8 cellular contexts compared by ENCODE assay signal in the genomic region with DNA sequence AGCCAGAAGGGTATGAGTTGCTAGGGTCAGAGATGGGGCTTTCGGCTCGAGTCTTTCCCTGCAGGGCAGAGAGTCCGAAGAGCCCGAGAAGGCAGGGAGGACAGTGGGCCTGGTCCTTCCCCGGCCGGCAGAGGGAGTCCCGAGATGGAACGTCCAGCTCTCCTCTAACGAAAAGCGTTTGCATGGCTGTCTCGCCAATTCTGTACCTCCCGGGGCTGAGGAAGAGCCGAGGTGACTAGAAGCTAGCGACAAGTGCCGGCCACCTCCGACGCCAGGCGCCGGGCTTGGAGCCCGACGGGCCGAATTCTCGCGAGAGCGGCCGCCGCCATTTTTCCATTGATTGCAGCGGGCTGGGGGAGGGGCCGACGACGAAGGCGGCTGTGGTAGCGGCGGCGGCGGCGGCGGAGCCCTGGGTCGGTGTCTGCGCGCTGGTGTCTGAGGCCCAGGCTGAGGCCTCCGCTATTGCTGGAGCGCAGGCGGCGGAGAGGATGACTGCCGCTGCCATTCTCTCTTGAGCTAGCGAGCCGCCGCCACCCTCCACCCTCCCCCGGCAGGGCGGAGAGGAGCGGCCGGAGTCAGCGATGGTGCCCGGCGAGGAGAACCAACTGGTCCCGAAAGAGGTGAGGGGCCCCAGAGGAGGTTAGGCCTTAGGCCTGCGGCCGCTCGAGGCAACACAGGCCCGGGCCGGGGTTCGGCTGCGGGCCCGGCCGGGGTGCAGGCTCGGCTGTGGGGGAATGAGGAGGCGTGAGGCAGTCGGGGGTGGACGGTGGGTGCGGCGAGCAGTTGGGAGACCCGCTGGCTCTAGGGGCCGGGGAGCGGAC. TPM values are rescaled to one million over a fixed set of nuclear protein-coding genes. Genes with fewer than 3 reads are reported as not detected.
DNase-seq lines count a peak whose midpoint lies in the region; ATAC-seq and TF ChIP-seq lines count a peak whose summit lies in the region.

Gene USP47, plus strand, starts transcription at position 368 of the 821 bp plus-strand sequence. Its CDS starts 214 bp downstream, at position 582.

- peaks cover 18% of the 10 kb centered on the region for H3K4me1 Mint-ChIP-seq in glutamatergic neuron (ENCODE audit: low read depth, unreplicated experiment)
- peaks cover 5% of the 10 kb centered on the region for H3K4me1 Mint-ChIP-seq in osteocyte (ENCODE audit: unreplicated experiment)

- H3K9me3 Mint-ChIP-seq in glutamatergic neuron (ENCODE audit: unreplicated experiment): peaks cover 3% of the 10 kb centered on the region
- no peaks in the 10 kb centered on the region for H3K9me3 Mint-ChIP-seq in osteocyte (ENCODE audit: unreplicated experiment)

- H3K4me3 ChIP-seq in GM12865 (ENCODE audit: low read depth, low read length) (peak within 1 kb of the TSS; percentile 75), NB4 (ENCODE audit: low read depth, low read length) (peak within 1 kb of the TSS; percentile 71), thymus (ENCODE audit: low read length) (peak within 1 kb of the TSS; percentile 82)

- H3K4me3 Mint-ChIP-seq in glutamatergic neuron (ENCODE audit: unreplicated experiment): no peak within 1 kb of the TSS
- no peak within 1 kb of the TSS for H3K4me3 Mint-ChIP-seq in osteocyte (ENCODE audit: unreplicated experiment)

- DNase-seq in GM12865 (ENCODE audit: low read depth) (peak; percentile 94), NB4 (ENCODE audit: low read depth) (peak; percentile 90), glutamatergic neuron (peak; percentile 98), osteocyte (ENCODE audit: extremely low spot score, unreplicated experiment) (peak; percentile 97)
- DNase-seq in activated naive CD4-positive, alpha-beta T cell treated with anti-CD3 and anti-CD28 coated beads, Interleukin-2, amount 50 U/mL, for 16 hours: peak; percentile 93

- peak within 1 kb of the TSS; percentile 99 for H3K27ac ChIP-seq in thymus (ENCODE audit: low read depth)

- peaks cover 17% of the 10 kb centered on the region for H3K4me1 ChIP-seq in thymus (ENCODE audit: control insufficient read depth, insufficient read depth, low read length)

- ATAC-seq in HG02588 (IDR thresholded peaks at IDR 0.05; ENCODE audit: unreplicated experiment) (peak; percentile 70), SK-N-SH treated with all-trans-retinoic acid at 6 μM for 48 hours (peak; percentile 82)

- WGBS in thymus: under 1% methylated on average over 75 of the region's 75 CpGs

- H3K27me3 ChIP-seq in thymus (ENCODE audit: control insufficient read depth, insufficient read depth): no peaks in the 10 kb centered on the region

- TF ChIP-seq CTCF in GM12865 (IDR thresholded peaks at IDR 0.05; ENCODE audit: insufficient read depth, low read depth, low read length, missing control alignments) (peak; percentile 51), NB4 (IDR thresholded peaks at IDR 0.05; ENCODE audit: low read depth, low read length) (peak; percentile 46), glutamatergic neuron (IDR thresholded peaks at IDR 0.05; ENCODE audit: partially characterized antibody, unreplicated experiment) (peak; percentile 46), osteocyte (IDR thresholded peaks at IDR 0.05) (peak; percentile 69)

- H3K27me3 Mint-ChIP-seq in glutamatergic neuron (ENCODE audit: unreplicated experiment) (peaks cover 2% of the 10 kb centered on the region), osteocyte (ENCODE audit: unreplicated experiment) (no peaks in the 10 kb centered on the region)

- H3K36me3 ChIP-seq in thymus (ENCODE audit: control insufficient read depth, insufficient read depth): no peaks in the 10 kb centered on the region

- peak; percentile 67 for TF ChIP-seq POLR2A in NB4 (IDR thresholded peaks at IDR 0.05; ENCODE audit: extremely low read depth, insufficient read length)

- H3K27ac Mint-ChIP-seq in glutamatergic neuron (ENCODE audit: unreplicated experiment) (no peak within 1 kb of the TSS), osteocyte (ENCODE audit: unreplicated experiment) (no peak within 1 kb of the TSS)

- no peaks in the 10 kb centered on the region for H3K9me3 ChIP-seq in thymus (ENCODE audit: control insufficient read depth)

- no peaks in the 10 kb centered on the region for H3K36me3 Mint-ChIP-seq in glutamatergic neuron (ENCODE audit: unreplicated experiment)
- H3K36me3 Mint-ChIP-seq in osteocyte (ENCODE audit: unreplicated experiment): no peaks in the 10 kb centered on the region

TF ChIP-seq in SK-N-SH treated with all-trans-retinoic acid at 6 μM for 48 hours, 23 proteins besides CTCF, POLR2A, EP300 and RAD21:
- TF ChIP-seq TSHZ2 (CRISPR knock-in tag; IDR thresholded peaks at IDR 0.05) (no peak), RARB (CRISPR knock-in tag; IDR thresholded peaks at IDR 0.05) (0 out of 2 replicates have a peak, but pooled peaks have one; percentile 29)

RNA-seq across cellular contexts. Expression of gene USP47, which starts in this region (rescaled TPM):
- total RNA-seq in glutamatergic neuron (ENCODE audit: unreplicated experiment): 63.4 TPM
- total RNA-seq in osteocyte: 45.2 and 46.1 TPM in 2 replicates
- 40.3 TPM for polyA plus RNA-seq in thymus

Comparison
In these comparisons a context has a peak if more than half of its experiments do, and no peak if none do; other contexts are left out.
1. Peak in every context shown above with its lines: DNase-seq, ATAC-seq, H3K4me3 ChIP-seq and H3K27ac ChIP-seq.